20 cellular contexts compared by ENCODE assay signal in genomic region chr18:24220318-24220688, GRCh38.
"Had no signal": no experiment of that assay in that cellular context is flagged by ENCODE, and none has a peak within 500 bp of the region (broad histone marks: within the 10 kb centered on the region; RNA-seq: fewer than 3 reads in every experiment).

No MANE protein-coding gene starts in this region.

- H3K4me1 ChIP-seq: prostate gland had no signal

- H3K36me3 ChIP-seq: ovary, prostate gland had no signal

- ATAC-seq: body of pancreas, natural killer cell, upper lobe of right lung had no signal

- H3K27ac Mint-ChIP-seq: activated B cell treated with CpG ODN at 0.5 μM for 24 hours; activated naive CD4-positive, alpha-beta T cell treated with anti-CD3 and anti-CD28 coated beads, Interleukin-2, amount 10 ng/mL, durations not matched to agents 7 days and 5 days; mesothelial cell of epicardium; natural killer cell had no signal

- H3K9me3 Mint-ChIP-seq: activated B cell treated with CpG ODN at 0.5 μM for 24 hours; activated naive CD4-positive, alpha-beta T cell treated with anti-CD3 and anti-CD28 coated beads, Interleukin-2, amount 10 ng/mL, durations not matched to agents 7 days and 5 days; mesothelial cell of epicardium; natural killer cell had no signal

- H3K9me3 ChIP-seq: body of pancreas, heart left ventricle, neutrophil, ovary, prostate gland, thyroid gland, upper lobe of right lung had no signal

- H3K27me3 ChIP-seq: body of pancreas, heart left ventricle, neutrophil, ovary, thyroid gland, upper lobe of right lung had no signal

- H3K27ac ChIP-seq: body of pancreas, epithelial cell of prostate, heart left ventricle, neutrophil, ovary, prostate gland, thyroid gland, upper lobe of right lung had no signal

- H3K4me1 Mint-ChIP-seq: activated B cell treated with CpG ODN at 0.5 μM for 24 hours; activated naive CD4-positive, alpha-beta T cell treated with anti-CD3 and anti-CD28 coated beads, Interleukin-2, amount 10 ng/mL, durations not matched to agents 7 days and 5 days; natural killer cell had no signal

- H3K27me3 Mint-ChIP-seq: activated B cell treated with CpG ODN at 0.5 μM for 24 hours had no signal

- H3K36me3 Mint-ChIP-seq: activated naive CD4-positive, alpha-beta T cell treated with anti-CD3 and anti-CD28 coated beads, Interleukin-2, amount 10 ng/mL, durations not matched to agents 7 days and 5 days; natural killer cell had no signal

- DNase-seq: activated B cell treated with CpG ODN at 0.5 μM for 24 hours; activated CD4-positive, alpha-beta T cell treated with anti-CD3 and anti-CD28 coated beads for 4 hours; activated CD4-positive, alpha-beta T cell treated with anti-CD3 and anti-CD28 coated beads, Interleukin-2, amount 50 U/mL, for 48 hours; activated effector memory CD4-positive, alpha-beta T cell treated with anti-CD3 and anti-CD28 coated beads, Interleukin-2, amount 50 U/mL, for 16 hours; activated naive CD4-positive, alpha-beta T cell treated with anti-CD3 and anti-CD28 coated beads, Interleukin-2, amount 10 ng/mL, durations not matched to agents 7 days and 5 days; central memory CD4-positive, alpha-beta T cell; natural killer cell; ovary; right cardiac atrium; stimulated activated CD4-positive, alpha-beta T cell treated with anti-CD3 and anti-CD28 coated beads, Interleukin-4, amount 100 ng/mL, for 24 hours; stimulated activated naive CD4-positive, alpha-beta T cell treated with Interleukin-2 at 50 U/mL for 16 hours; T-helper 1 cell; thyroid gland; upper lobe of right lung had no signal

- H3K4me3 ChIP-seq: body of pancreas, heart left ventricle, ovary, prostate gland, thyroid gland, upper lobe of right lung had no signal

- H3K4me3 Mint-ChIP-seq: activated B cell treated with CpG ODN at 0.5 μM for 24 hours; activated naive CD4-positive, alpha-beta T cell treated with anti-CD3 and anti-CD28 coated beads, Interleukin-2, amount 10 ng/mL, durations not matched to agents 7 days and 5 days; mesothelial cell of epicardium; natural killer cell had no signal
